11 cellular contexts compared by ENCODE assay signal in the genomic region with DNA sequence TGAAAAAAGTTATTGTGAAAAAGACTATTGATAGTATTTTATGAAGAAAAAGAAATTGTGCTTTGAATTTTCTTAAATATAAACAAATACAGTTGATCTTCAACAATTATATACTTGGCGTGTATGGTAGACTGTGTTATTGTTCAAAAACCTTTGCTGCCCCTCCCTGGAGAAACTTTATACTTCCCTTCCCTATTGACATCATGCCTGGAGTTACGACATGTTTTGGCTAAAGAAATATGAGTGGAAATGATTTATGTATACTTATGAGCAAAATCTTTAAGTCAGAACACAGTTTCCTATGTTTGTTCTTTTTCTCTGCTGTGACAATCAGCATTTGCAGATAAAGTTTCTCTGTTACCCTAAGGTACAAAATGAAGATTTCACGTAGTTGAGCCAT.
A peak's percentile ranks its signal among the peaks of the same experiment; 100 is the strongest.
DNase-seq lines count a peak whose midpoint lies in the region; ATAC-seq, FAIRE-seq and TF ChIP-seq lines count a peak whose summit lies in the region.
"Had no signal": no experiment of that assay in that cellular context is flagged by ENCODE, and none has a peak within 500 bp of the region (broad histone marks: within the 10 kb centered on the region; RNA-seq: fewer than 3 reads in every experiment).

No MANE protein-coding gene starts in this region.

- no peak overlapping the region for H3K4me3 Mint-ChIP-seq in activated naive CD8-positive, alpha-beta T cell treated with anti-CD3 and anti-CD28 coated beads for 36 hours
- H3K4me3 Mint-ChIP-seq: CD4-positive, alpha-beta T cell had no signal

- FAIRE-seq in islet of Langerhans (lab: Jason Lieb, UNC) (peak; percentile 36), D721Med (lab: Jason Lieb, UNC) (no peak)

- H3K27me3 Mint-ChIP-seq in activated naive CD8-positive, alpha-beta T cell treated with anti-CD3 and anti-CD28 coated beads for 36 hours: no peaks in the 10 kb centered on the region
- H3K27me3 Mint-ChIP-seq: CD4-positive, alpha-beta T cell had no signal

- TF ChIP-seq RAD21 in Ishikawa (IDR thresholded peaks at IDR 0.05; ENCODE audit: low read depth): peak; percentile 44

- H3K27ac Mint-ChIP-seq in activated naive CD8-positive, alpha-beta T cell treated with anti-CD3 and anti-CD28 coated beads for 36 hours: no peak overlapping the region
- H3K27ac Mint-ChIP-seq: CD4-positive, alpha-beta T cell had no signal

- TF ChIP-seq CTCF in 22Rv1 (IDR thresholded peaks at IDR 0.05) (0 out of 2 replicates have a peak, but pooled peaks have one; percentile 2), D721Med (IDR thresholded peaks at IDR 0.05; ENCODE audit: insufficient read depth, missing control alignments) (no peak)

- DNase-seq in brain pericyte (ENCODE audit: low read depth, low spot score): peak; percentile 45
- no peak for DNase-seq in NCI-H2196 (lab: John Stamatoyannopoulos, UW; ENCODE audit: unreplicated experiment)
- no peak for DNase-seq in activated naive CD8-positive, alpha-beta T cell treated with anti-CD3 and anti-CD28 coated beads for 36 hours
- no peak for DNase-seq in D721Med (ENCODE audit: insufficient read length, low spot score)
- DNase-seq: activated CD4-positive, CD25-positive, alpha-beta regulatory T cell treated with anti-CD3 and anti-CD28 coated beads, Interleukin-2, amount 50 U/mL, for 72 hours; CD4-positive, alpha-beta T cell; NCI-H2227 treated with DMSO at 0.1 percent for 48 hours had no signal

- H3K27ac ChIP-seq in 22Rv1: no peak overlapping the region

- H3K9me3 Mint-ChIP-seq in activated naive CD8-positive, alpha-beta T cell treated with anti-CD3 and anti-CD28 coated beads for 36 hours: no peaks in the 10 kb centered on the region
- H3K9me3 Mint-ChIP-seq: CD4-positive, alpha-beta T cell had no signal

- peaks cover 8% of the 10 kb centered on the region for H3K36me3 Mint-ChIP-seq in activated naive CD8-positive, alpha-beta T cell treated with anti-CD3 and anti-CD28 coated beads for 36 hours

- H3K4me1 Mint-ChIP-seq in activated naive CD8-positive, alpha-beta T cell treated with anti-CD3 and anti-CD28 coated beads for 36 hours: no peaks in the 10 kb centered on the region

- no peak for ATAC-seq in HG02973 (IDR thresholded peaks at IDR 0.05; ENCODE audit: unreplicated experiment)

- TF ChIP-seq EP300 in Ishikawa (IDR thresholded peaks at IDR 0.05; ENCODE audit: borderline replicate concordance): no peak

TF ChIP-seq in Ishikawa, 13 proteins besides CTCF, POLR2A, EP300 and RAD21:
- TF ChIP-seq CEBPB (IDR thresholded peaks at IDR 0.05) (peak; percentile 41), TCF12 (IDR thresholded peaks at IDR 0.05; ENCODE audit: low read depth) (no peak)
